In genomic region chr5:112576298-112576925, GRCh38 we compare ENCODE assay signal across 15 cellular contexts.
DNase-seq lines count a peak whose midpoint lies in the region; ATAC-seq and TF ChIP-seq lines count a peak whose summit lies in the region.
"Had no signal": no experiment of that assay in that cellular context is flagged by ENCODE, and none has a peak within 500 bp of the region (broad histone marks: within the 10 kb centered on the region; RNA-seq: fewer than 3 reads in every experiment).

No MANE protein-coding gene starts in this region.

- peaks cover 0 to 19% (median 8%) of the 10 kb centered on the region in 12 donors for H3K4me1 ChIP-seq in heart left ventricle
- peaks cover 8% of the 10 kb centered on the region for H3K4me1 ChIP-seq in neural progenitor cell
- H3K4me1 ChIP-seq in thoracic aorta (ENCODE audit: control insufficient read depth in 1 of 2, low read depth in 2 of 2), result peaks cover 6 to 11% of the 10 kb centered on the region in 2 donors
- H3K4me1 ChIP-seq: BE2C had no signal

- H3K4me2 ChIP-seq in neural progenitor cell, result no peak overlapping the region

- H2AFZ ChIP-seq in neural progenitor cell (replicated peaks), result peak overlapping the region; percentile 9

- H3K9ac ChIP-seq in neural progenitor cell, result no peak overlapping the region

- H3F3A ChIP-seq in neural progenitor cell (ENCODE audit: low read depth), result peaks cover 7% of the 10 kb centered on the region

- no peaks in the 10 kb centered on the region for H3K36me3 ChIP-seq in heart left ventricle
- H3K36me3 ChIP-seq in neural progenitor cell, result no peaks in the 10 kb centered on the region
- H3K36me3 ChIP-seq in thoracic aorta, result no peaks in the 10 kb centered on the region
- H3K36me3 ChIP-seq: BE2C had no signal

- H3K9me3 Mint-ChIP-seq in brain, result peaks cover 4 to 15% (median 6%) of the 10 kb centered on the region in 5 experiments
- no peaks in the 10 kb centered on the region for H3K9me3 Mint-ChIP-seq in neural progenitor cell
- H3K9me3 Mint-ChIP-seq in stimulated activated effector memory CD8-positive, alpha-beta T cell treated with anti-CD3 and anti-CD28 coated beads, Interleukin-12 subunit alpha, Interleukin-12 subunit beta, amount 100 ng/mL, for 72 hours, result no peaks in the 10 kb centered on the region
- H3K9me3 Mint-ChIP-seq: activated B cell treated with CpG ODN at 0.5 μM for 24 hours had no signal

- intact Hi-C loops in heart left ventricle (cut with DNase I), result no loop called here

- no peak for TF ChIP-seq CTCF in brain (conservative IDR thresholded peaks at IDR 0.05)
- peak in 1 of 12 donors; percentile 2 for TF ChIP-seq CTCF in heart left ventricle (IDR thresholded peaks at IDR 0.05)
- no peak for TF ChIP-seq CTCF in neural progenitor cell (IDR thresholded peaks at IDR 0.05)
- TF ChIP-seq CTCF in thoracic aorta (IDR thresholded peaks at IDR 0.05), result no peak
- no peak for TF ChIP-seq CTCF in RWPE1 (conservative IDR thresholded peaks at IDR 0.05; ENCODE audit: low read depth)

- no peaks in the 10 kb centered on the region for H4K20me1 ChIP-seq in neural progenitor cell (ENCODE audit: low read depth)

- H3K27me3 Mint-ChIP-seq in brain (peaks cover 3% of the 10 kb centered on the region), neural progenitor cell (ENCODE audit: insufficient read depth, low read depth) (peaks cover 2% of the 10 kb centered on the region)
- H3K27me3 Mint-ChIP-seq: progenitor cell of endocrine pancreas had no signal

- H3K27ac Mint-ChIP-seq in brain (peak overlapping the region in 4 of 5 experiments; percentile 80 to 95 (median 84)), neural progenitor cell (no peak overlapping the region)
- no peak overlapping the region for H3K27ac Mint-ChIP-seq in stimulated activated effector memory CD8-positive, alpha-beta T cell treated with anti-CD3 and anti-CD28 coated beads, Interleukin-12 subunit alpha, Interleukin-12 subunit beta, amount 100 ng/mL, for 72 hours
- H3K27ac Mint-ChIP-seq: activated B cell treated with CpG ODN at 0.5 μM for 24 hours, progenitor cell of endocrine pancreas, T-helper 17 cell had no signal

- H3K4me3 ChIP-seq in heart left ventricle (no peak overlapping the region), neural progenitor cell (no peak overlapping the region), thoracic aorta (no peak overlapping the region)

- no peaks in the 10 kb centered on the region for H3K79me2 ChIP-seq in neural progenitor cell (ENCODE audit: low read depth)

- H3K36me3 Mint-ChIP-seq in brain (no peaks in the 10 kb centered on the region), neural progenitor cell (no peaks in the 10 kb centered on the region)
- no peaks in the 10 kb centered on the region for H3K36me3 Mint-ChIP-seq in stimulated activated effector memory CD8-positive, alpha-beta T cell treated with anti-CD3 and anti-CD28 coated beads, Interleukin-12 subunit alpha, Interleukin-12 subunit beta, amount 100 ng/mL, for 72 hours

- POLR2A ChIA-PET in RWPE1 (lab: Yijun Ruan, JAX; ENCODE audit: low non-redundant PET), result no interaction called here

- H3K27me3 ChIP-seq in heart left ventricle (no peaks in the 10 kb centered on the region), neural progenitor cell (no peaks in the 10 kb centered on the region), thoracic aorta (replicated peaks; ENCODE audit: insufficient read depth) (no peaks in the 10 kb centered on the region)
- H3K27me3 ChIP-seq: BE2C had no signal

- TF ChIP-seq POLR2A in heart left ventricle (IDR thresholded peaks at IDR 0.05), result no peak

- peaks cover 37% of the 10 kb centered on the region for H3K4me1 Mint-ChIP-seq in brain
- no peaks in the 10 kb centered on the region for H3K4me1 Mint-ChIP-seq in neural progenitor cell
- H3K4me1 Mint-ChIP-seq in stimulated activated effector memory CD8-positive, alpha-beta T cell treated with anti-CD3 and anti-CD28 coated beads, Interleukin-12 subunit alpha, Interleukin-12 subunit beta, amount 100 ng/mL, for 72 hours, result no peaks in the 10 kb centered on the region
- H3K4me1 Mint-ChIP-seq: activated B cell treated with CpG ODN at 0.5 μM for 24 hours, T-helper 17 cell had no signal

- DNase-seq in heart left ventricle (peak in 3 of 5 donors; percentile 35 to 38 (median 36)), neural progenitor cell (ENCODE audit: low spot score) (peak; percentile 18), thoracic aorta (ENCODE audit: low spot score) (no peak), RWPE1 (ENCODE audit: low spot score) (no peak), OCI-M2 (lab: John Stamatoyannopoulos, UW; ENCODE audit: unreplicated experiment) (no peak)
- no peak for DNase-seq in stimulated activated naive CD4-positive, alpha-beta T cell (lab: John Stamatoyannopoulos, UW)
- DNase-seq in stimulated activated effector memory CD8-positive, alpha-beta T cell treated with anti-CD3 and anti-CD28 coated beads, Interleukin-12 subunit alpha, Interleukin-12 subunit beta, amount 100 ng/mL, for 72 hours (ENCODE audit: low spot score in 2 of 2), result no peak
- DNase-seq: activated B cell treated with CpG ODN at 0.5 μM for 24 hours, BE2C, kidney, NCI-H146, SIG-M5, T-helper 17 cell had no signal

- CTCF ChIA-PET in RWPE1 (lab: Yijun Ruan, JAX), result interaction anchor here (0.9 kb wide), 1 partner anchor 17 kb away, joined by 3 read pairs; no protein-coding TSS in a partner anchor

- peaks cover 0 to 8% (median 0%) of the 10 kb centered on the region in 12 donors for H3K9me3 ChIP-seq in heart left ventricle
- H3K9me3 ChIP-seq in neural progenitor cell (ENCODE audit: low read depth), result no peaks in the 10 kb centered on the region
- H3K9me3 ChIP-seq in thoracic aorta, result no peaks in the 10 kb centered on the region
- H3K9me3 ChIP-seq: BE2C had no signal

- H3K27ac ChIP-seq in heart left ventricle (peak overlapping the region in 9 of 12 donors; percentile 4 to 81 (median 38)), neural progenitor cell (peak overlapping the region; percentile 68), thoracic aorta (peak overlapping the region; percentile 10 to 54), RWPE1 (no peak overlapping the region)

- ATAC-seq in heart left ventricle (peak; percentile 31 to 81 (median 52)), thoracic aorta (ENCODE audit: insufficient number of reproducible peaks, low FRiP score, low read depth) (no peak)
- ATAC-seq in stimulated activated effector memory CD8-positive, alpha-beta T cell treated with anti-CD3 and anti-CD28 coated beads, Interleukin-12 subunit alpha, Interleukin-12 subunit beta, amount 100 ng/mL, for 72 hours, result no peak
- ATAC-seq: T-helper 17 cell had no signal

- 41 to 57% (median 48%) methylated on average over 3 of the region's 3 CpGs for WGBS in heart left ventricle, 4 donors

- H3K4me3 Mint-ChIP-seq in brain (no peak overlapping the region), neural progenitor cell (no peak overlapping the region)
- H3K4me3 Mint-ChIP-seq in stimulated activated effector memory CD8-positive, alpha-beta T cell treated with anti-CD3 and anti-CD28 coated beads, Interleukin-12 subunit alpha, Interleukin-12 subunit beta, amount 100 ng/mL, for 72 hours, result no peak overlapping the region
- H3K4me3 Mint-ChIP-seq: activated B cell treated with CpG ODN at 0.5 μM for 24 hours, T-helper 17 cell had no signal

Comparison
In these comparisons a context has a peak if more than half of its experiments do, and no peak if none do; other contexts are left out.
1. H3K27ac Mint-ChIP-seq: peak in brain (4 of 5); none in neural progenitor cell (single experiment) and stimulated activated effector memory CD8-positive, alpha-beta T cell treated with anti-CD3 and anti-CD28 coated beads, Interleukin-12 subunit alpha, Interleukin-12 subunit beta, amount 100 ng/mL, for 72 hours (single experiment).
2. ATAC-seq: peak in heart left ventricle (4 of 4); none in thoracic aorta (single experiment) and stimulated activated effector memory CD8-positive, alpha-beta T cell treated with anti-CD3 and anti-CD28 coated beads, Interleukin-12 subunit alpha, Interleukin-12 subunit beta, amount 100 ng/mL, for 72 hours (single experiment).
3. DNase-seq: peak in heart left ventricle (3 of 5) and neural progenitor cell (single experiment); none in thoracic aorta (single experiment), stimulated activated naive CD4-positive, alpha-beta T cell (0 of 6), stimulated activated effector memory CD8-positive, alpha-beta T cell treated with anti-CD3 and anti-CD28 coated beads, Interleukin-12 subunit alpha, Interleukin-12 subunit beta, amount 100 ng/mL, for 72 hours (0 of 2), RWPE1 (single experiment) and OCI-M2 (single experiment).